21 cellular contexts compared by ENCODE assay signal in the genomic region with DNA sequence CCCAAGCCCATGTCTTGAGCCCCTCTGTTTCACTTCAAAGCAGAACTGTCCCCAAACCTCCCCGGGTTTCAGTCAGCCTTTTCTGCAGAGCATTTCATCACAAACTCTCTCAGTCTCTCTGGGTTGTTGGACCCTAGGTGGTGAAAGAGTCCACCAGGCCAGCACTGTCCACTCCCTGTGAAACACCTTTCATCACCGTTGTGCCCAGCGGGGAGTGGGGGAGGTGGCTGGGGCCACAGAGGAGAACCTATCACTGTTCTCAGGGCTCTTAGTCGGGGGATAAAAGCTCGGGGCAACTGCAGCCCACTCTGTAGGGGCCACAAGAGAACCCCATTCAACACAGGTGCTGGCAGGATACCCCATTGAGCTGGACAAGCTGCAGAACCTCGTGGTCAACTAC. TPM values are rescaled to one million over a fixed set of nuclear protein-coding genes. Genes with fewer than 3 reads are reported as not detected.
"Had no signal": no experiment of that assay in that cellular context is flagged by ENCODE, and none has a peak within 500 bp of the region (broad histone marks: within the 10 kb centered on the region; RNA-seq: fewer than 3 reads in every experiment).

No MANE protein-coding gene starts in this region.

- H2AFZ ChIP-seq: hepatocyte had no signal

- H3K27ac ChIP-seq: adrenal gland, esophagus muscularis mucosa, hepatocyte, left lung, sigmoid colon, spleen, stomach, testis, upper lobe of right lung had no signal

- H3K4me3 Mint-ChIP-seq: activated B cell treated with CpG ODN at 0.5 μM for 24 hours; activated CD8-positive, alpha-beta T cell treated with anti-CD3 and anti-CD28 coated beads for 36 hours; natural killer cell treated with Interleukin-12 subunit alpha and Interleukin-12 subunit beta and Interleukin-15 and Interleukin-18, amount 100 ng/mL, for 72 hours had no signal

- H3K9me3 Mint-ChIP-seq: activated B cell treated with CpG ODN at 0.5 μM for 24 hours; activated CD8-positive, alpha-beta T cell treated with anti-CD3 and anti-CD28 coated beads for 36 hours; activated naive CD4-positive, alpha-beta T cell treated with anti-CD3 and anti-CD28 coated beads, Interleukin-2, amount 50 U/mL, for 24 hours; natural killer cell treated with Interleukin-12 subunit alpha and Interleukin-12 subunit beta and Interleukin-15 and Interleukin-18, amount 100 ng/mL, for 72 hours had no signal

- H3K4me3 ChIP-seq: adrenal gland, esophagus muscularis mucosa, hepatocyte, left lung, sigmoid colon, spleen, stomach, testis, upper lobe of right lung had no signal

- H3K9me3 ChIP-seq: adrenal gland, esophagus muscularis mucosa, left lung, sigmoid colon, spleen, stomach, testis, upper lobe of right lung had no signal

- H3K27ac Mint-ChIP-seq: activated B cell treated with CpG ODN at 0.5 μM for 24 hours; activated CD8-positive, alpha-beta T cell treated with anti-CD3 and anti-CD28 coated beads for 36 hours; activated naive CD4-positive, alpha-beta T cell treated with anti-CD3 and anti-CD28 coated beads, Interleukin-2, amount 50 U/mL, for 24 hours; natural killer cell treated with Interleukin-12 subunit alpha and Interleukin-12 subunit beta and Interleukin-15 and Interleukin-18, amount 100 ng/mL, for 72 hours had no signal

- H3K27me3 ChIP-seq: hepatocyte, testis had no signal

- H3K36me3 ChIP-seq: adrenal gland, left lung, sigmoid colon, upper lobe of right lung had no signal

- H3K36me3 Mint-ChIP-seq: activated naive CD4-positive, alpha-beta T cell treated with anti-CD3 and anti-CD28 coated beads, Interleukin-2, amount 50 U/mL, for 24 hours; natural killer cell treated with Interleukin-12 subunit alpha and Interleukin-12 subunit beta and Interleukin-15 and Interleukin-18, amount 100 ng/mL, for 72 hours had no signal

- DNase-seq: activated B cell treated with CpG ODN at 0.5 μM for 24 hours; activated CD4-positive, alpha-beta T cell treated with anti-CD3 and anti-CD28 coated beads for 48 hours; activated CD8-positive, alpha-beta T cell treated with anti-CD3 and anti-CD28 coated beads for 36 hours; activated effector memory CD4-positive, alpha-beta T cell treated with anti-CD3 and anti-CD28 coated beads, Interleukin-2, amount 50 U/mL, for 16 hours; activated T-cell treated with anti-CD3 and anti-CD28 coated beads, Interleukin-2, amount 50 U/mL, for 48 hours; adrenal gland; mesenchymal stem cell; sigmoid colon; spleen; stomach; testis; upper lobe of right lung had no signal

- H3K27me3 Mint-ChIP-seq: activated B cell treated with CpG ODN at 0.5 μM for 24 hours; activated naive CD4-positive, alpha-beta T cell treated with anti-CD3 and anti-CD28 coated beads, Interleukin-2, amount 50 U/mL, for 24 hours; natural killer cell treated with Interleukin-12 subunit alpha and Interleukin-12 subunit beta and Interleukin-15 and Interleukin-18, amount 100 ng/mL, for 72 hours had no signal

RNA-seq across cellular contexts. Expression of gene CCDC183, which starts 6.2 kb away (rescaled TPM):
- total RNA-seq: activated B cell treated with CpG ODN at 0.5 μM for 24 hours had no signal

RNA-seq across cellular contexts. Expression of gene LCN15, which starts 38.0 kb away (rescaled TPM):
- total RNA-seq: activated B cell treated with CpG ODN at 0.5 μM for 24 hours; activated CD8-positive, alpha-beta T cell treated with anti-CD3 and anti-CD28 coated beads for 36 hours; adrenal gland; cardiac septum; esophagus muscularis mucosa; left lung; natural killer cell treated with Interleukin-12 subunit alpha and Interleukin-12 subunit beta and Interleukin-15 and Interleukin-18, amount 100 ng/mL, for 72 hours; omental fat pad; sigmoid colon; stomach; T-helper 1 cell treated with Interleukin-12 subunit alpha and Interleukin-12 subunit beta and Interleukin-4 antibody, amounts not matched to agents 30 ng/mL and 1 ng/mL, for 36 hours; upper lobe of right lung had no signal
- polyA plus RNA-seq: adrenal gland, keratinocyte, spleen, stomach had no signal
